In genomic region chr6:3898270-3898994, GRCh38 we compare ENCODE assay signal across 1 cellular context.
TF ChIP-seq lines count a peak whose summit lies in the region.

No MANE protein-coding gene starts in this region.

TF ChIP-seq in HEK293, 187 proteins besides CTCF, POLR2A, EP300 and RAD21 (continued from another document):
- peak; percentile 75 for TF ChIP-seq ZNF692 (tag by site-specific recombination; IDR thresholded peaks at IDR 0.05)
- no peak for TF ChIP-seq ZNF140 (tag by site-specific recombination; IDR thresholded peaks at IDR 0.05)
- TF ChIP-seq ATF2 (tag by site-specific recombination; IDR thresholded peaks at IDR 0.05; ENCODE audit: low read depth), result peak; percentile 78
- TF ChIP-seq SP3 (tag by site-specific recombination; IDR thresholded peaks at IDR 0.05), result 0 out of 2 replicates have a peak, but pooled peaks have one; percentile 7
- TF ChIP-seq SP2 (tag by site-specific recombination; IDR thresholded peaks at IDR 0.05), result peak; percentile 31
- no peak for TF ChIP-seq ZNF433 (tag by site-specific recombination; IDR thresholded peaks at IDR 0.05; ENCODE audit: low read depth)
- TF ChIP-seq ZNF76 (tag by site-specific recombination; IDR thresholded peaks at IDR 0.05; ENCODE audit: borderline replicate concordance, low read depth), result no peak
- peak; percentile 27; the same call in 1 of the 2 replicates for TF ChIP-seq ZBTB48 (tag by site-specific recombination; IDR thresholded peaks at IDR 0.05)
- TF ChIP-seq PATZ1 (tag by site-specific recombination; IDR thresholded peaks at IDR 0.05), result no peak
TF ChIP-seq in HEK293: peak in this region for 18.
